Comparison of ENCODE assay signal across 13 cellular contexts in genomic region chr22:26893034-26893710, GRCh38.
DNase-seq lines count a peak whose midpoint lies in the region; TF ChIP-seq lines count a peak whose summit lies in the region.
"Had no signal": no experiment of that assay in that cellular context is flagged by ENCODE, and none has a peak within 500 bp of the region (broad histone marks: within the 10 kb centered on the region; RNA-seq: fewer than 3 reads in every experiment).

No MANE protein-coding gene starts in this region.

- peak overlapping the region; percentile 71 for H2BK120ac ChIP-seq in mesenchymal stem cell (ENCODE audit: low read depth, low read length)

- H3K27ac ChIP-seq in A673 (ENCODE audit: low read depth, low read length, poor library complexity, severe bottlenecking), result no peak overlapping the region
- no peak overlapping the region for H3K27ac ChIP-seq in mesenchymal stem cell (ENCODE audit: low read length, poor library complexity, severe bottlenecking)
- H3K27ac ChIP-seq in transverse colon, result no peak overlapping the region

- no peak for TF ChIP-seq POLR2A in transverse colon (IDR thresholded peaks at IDR 0.05)

- POLR2A ChIA-PET in A673 (lab: Charles Lee; ENCODE audit: low non-redundant PET), result interaction anchor here (0.5 kb wide), 1 partner anchor 23 kb away, joined by 6 read pairs; no protein-coding TSS in a partner anchor

- peak overlapping the region; percentile 9 to 79 for H3K18ac ChIP-seq in mesenchymal stem cell (ENCODE audit: low read depth in 1 of 2, low read length in 2 of 2)

- H3K36me3 ChIP-seq in A673 (ENCODE audit: insufficient read depth, low read length, poor library complexity, severe bottlenecking) (no peaks in the 10 kb centered on the region), mesenchymal stem cell (ENCODE audit: control insufficient read depth in 1 of 2, insufficient read depth in 2 of 2, low read depth in 1 of 2, low read length in 2 of 2) (no peaks in the 10 kb centered on the region), transverse colon (no peaks in the 10 kb centered on the region)
- H3K36me3 ChIP-seq: stomach had no signal

- H3K4me1 ChIP-seq in A673 (ENCODE audit: insufficient read depth, low read length, poor library complexity, severe bottlenecking) (peaks cover 19% of the 10 kb centered on the region), mesenchymal stem cell (ENCODE audit: control insufficient read depth, insufficient read depth, low read depth, low read length) (peaks cover 29% of the 10 kb centered on the region), transverse colon (peaks cover 0 to 8% (median 0%) of the 10 kb centered on the region in 4 donors)

- peak overlapping the region in 1 of 2 experiments; percentile 69 for H3K14ac ChIP-seq in mesenchymal stem cell (ENCODE audit: low read length in 2 of 2)

- H4K8ac ChIP-seq in mesenchymal stem cell (ENCODE audit: low read length), result peak overlapping the region; percentile 79

- H3K4ac ChIP-seq in mesenchymal stem cell (ENCODE audit: low read depth in 1 of 2, low read length in 2 of 2), result peak overlapping the region; percentile 66 to 77

- H2BK15ac ChIP-seq in mesenchymal stem cell (ENCODE audit: low read depth, poor library complexity, severe bottlenecking), result no peak overlapping the region

- H2AFZ ChIP-seq in mesenchymal stem cell (ENCODE audit: low read depth, low read length), result no peak overlapping the region

- H2AK5ac ChIP-seq in mesenchymal stem cell (ENCODE audit: low read length, severe bottlenecking), result peak overlapping the region; percentile 69

- in situ Hi-C loops in transverse colon (cut with MboI; ENCODE audit: low pct_ligation_motif_present in 1 of 4, low pct_unique_long_range_greater_than_20kb in 1 of 4, low sequenced_read_pairs in 3 of 4), result no loop called here

- no peaks in the 10 kb centered on the region for H3K79me1 ChIP-seq in mesenchymal stem cell (replicated peaks; ENCODE audit: low read length, poor library complexity, severe bottlenecking)

- H3K4me3 ChIP-seq in A673 (ENCODE audit: low read depth, low read length, poor library complexity, severe bottlenecking) (no peak overlapping the region), mesenchymal stem cell (ENCODE audit: insufficient read depth in 1 of 2, low read depth in 1 of 2, low read length in 2 of 2) (no peak overlapping the region), transverse colon (no peak overlapping the region)
- H3K4me3 ChIP-seq: stomach had no signal

- intact Hi-C loops in A673 (cut with micrococcal nuclease; ENCODE audit: unreplicated experiment), result no loop called here
- intact Hi-C loops in transverse colon (cut with DNase I; ENCODE audit: low total_unique reads), result no loop called here

- BruUV-seq in A673 (replicated peaks; lab: Mats Ljungman, UMichigan), result no TSS peak

- CTCF ChIA-PET in A673 (lab: Charles Lee), result no interaction called here

- TF ChIP-seq CTCF in A673 (conservative IDR thresholded peaks at IDR 0.05; ENCODE audit: low read depth, low read length), result no peak
- TF ChIP-seq CTCF in transverse colon (IDR thresholded peaks at IDR 0.05), result no peak

- no peaks in the 10 kb centered on the region for H3K27me3 ChIP-seq in A673 (replicated peaks; ENCODE audit: insufficient read depth, low read depth, low read length, poor library complexity)
- peaks cover 0 to 9% of the 10 kb centered on the region in 2 experiments for H3K27me3 ChIP-seq in mesenchymal stem cell (ENCODE audit: control insufficient read depth in 1 of 2, insufficient read depth in 1 of 2, low read length in 2 of 2)
- no peaks in the 10 kb centered on the region for H3K27me3 ChIP-seq in transverse colon

- peak overlapping the region; percentile 80 for H4K91ac ChIP-seq in mesenchymal stem cell (ENCODE audit: low read length)

- H3K9ac ChIP-seq in mesenchymal stem cell (ENCODE audit: low read length), result no peak overlapping the region

- H3K23ac ChIP-seq in mesenchymal stem cell (ENCODE audit: low read length in 2 of 2), result no peak overlapping the region

- H3K9me3 ChIP-seq in A673 (ENCODE audit: low read depth, low read length, poor library complexity, severe bottlenecking), result no peaks in the 10 kb centered on the region
- no peaks in the 10 kb centered on the region for H3K9me3 ChIP-seq in mesenchymal stem cell (ENCODE audit: control insufficient read depth, low read length)
- no peaks in the 10 kb centered on the region for H3K9me3 ChIP-seq in transverse colon
- H3K9me3 ChIP-seq: stomach had no signal

- no peak overlapping the region for H2BK5ac ChIP-seq in mesenchymal stem cell (ENCODE audit: low read depth, low read length, poor library complexity, severe bottlenecking)

- TF ChIP-seq EP300 in transverse colon (IDR thresholded peaks at IDR 0.05; ENCODE audit: low read depth), result no peak

- no peak overlapping the region for H3K4me2 ChIP-seq in mesenchymal stem cell (ENCODE audit: low read length, poor library complexity, severe bottlenecking)

- WGBS in mesenchymal stem cell, result 41% methylated on average over 14 of the region's 16 CpGs
- 64 to 79% methylated on average over 5 to 16 of the region's 16 CpGs for WGBS in transverse colon (ENCODE audit: low coverage in 1 of 2), 2 donors

- DNase-seq in A673 (ENCODE audit: low spot score) (peak; percentile 40), NCI-H1092 (lab: John Stamatoyannopoulos, UW) (peak; percentile 43), NCI-H748 treated with DMSO at 0.1 percent for 48 hours (lab: John Stamatoyannopoulos, UW) (peak; percentile 81), mesenchymal stem cell (peak; percentile 56), transverse colon (no peak), NCI-H1436 (lab: John Stamatoyannopoulos, UW) (no peak)
- no peak for DNase-seq in activated CD4-positive, CD25-positive, alpha-beta regulatory T cell treated with anti-CD3 and anti-CD28 coated beads, Interleukin-2, amount 50 U/mL, for 72 hours
- DNase-seq in activated naive CD4-positive, alpha-beta T cell treated with Interleukin-2 at 50 U/mL for 16 hours, result no peak
- DNase-seq: activated CD4-positive, alpha-beta T cell treated with anti-CD3 and anti-CD28 coated beads, Interleukin-2, amount 50 U/mL, for 4 hours; kidney; occipital lobe; stimulated activated CD4-positive, alpha-beta T cell treated with anti-CD3 and anti-CD28 coated beads, Interleukin-2, amount 100 ng/mL, for 48 hours had no signal

- peak overlapping the region; percentile 75 to 99 for H2BK12ac ChIP-seq in mesenchymal stem cell (ENCODE audit: low read length in 2 of 2)

Comparison
In these comparisons a context has a peak if more than half of its experiments do, and no peak if none do; other contexts are left out.
1. DNase-seq: peak in A673 (single experiment), NCI-H1092 (single experiment), NCI-H748 treated with DMSO at 0.1 percent for 48 hours (single experiment) and mesenchymal stem cell (single experiment); none in activated CD4-positive, CD25-positive, alpha-beta regulatory T cell treated with anti-CD3 and anti-CD28 coated beads, Interleukin-2, amount 50 U/mL, for 72 hours (single experiment), transverse colon (single experiment), activated naive CD4-positive, alpha-beta T cell treated with Interleukin-2 at 50 U/mL for 16 hours (single experiment) and NCI-H1436 (single experiment).